Comparison of ENCODE assay signal across 7 cellular contexts in the genomic region with DNA sequence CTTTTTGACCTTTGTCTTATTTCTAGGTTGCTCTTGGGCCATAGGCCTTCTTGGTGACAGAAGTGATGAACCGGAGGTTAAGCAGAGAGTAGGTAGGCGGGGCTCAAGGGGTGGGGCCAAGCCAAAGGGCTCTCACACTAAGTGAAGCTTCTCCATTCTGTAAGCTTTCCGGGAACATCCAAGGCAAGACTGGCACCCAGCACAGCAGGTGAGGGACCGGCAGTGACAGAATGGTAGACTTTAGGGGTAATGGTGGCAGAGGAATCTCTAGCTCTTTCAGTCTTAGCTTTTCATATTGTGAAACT. TPM values are rescaled to one million over a fixed set of nuclear protein-coding genes. Genes with fewer than 3 reads are reported as not detected.
DNase-seq lines count a peak whose midpoint lies in the region; ATAC-seq and TF ChIP-seq lines count a peak whose summit lies in the region.

A gene (plus strand): TSS at position 135 of the 305 bp plus-strand sequence. CDS start 2,049 bp downstream, outside the sequence.

- no peaks in the 10 kb centered on the region for H3K27me3 Mint-ChIP-seq in activated CD4-positive, alpha-beta T cell treated with anti-CD3 and anti-CD28 coated beads, Interleukin-2, amount 10 ng/mL, durations not matched to agents 7 days and 5 days
- H3K27me3 Mint-ChIP-seq in mesothelial cell of epicardium (ENCODE audit: low read depth) = no peaks in the 10 kb centered on the region

- H3K4me3 ChIP-seq in Jurkat, Clone E6-1 (ENCODE audit: low read length) = peak within 1 kb of the TSS; percentile 40

- H3K27ac Mint-ChIP-seq in activated CD4-positive, alpha-beta T cell treated with anti-CD3 and anti-CD28 coated beads, Interleukin-2, amount 10 ng/mL, durations not matched to agents 7 days and 5 days = peak within 1 kb of the TSS; percentile 97
- H3K27ac Mint-ChIP-seq in mesothelial cell of epicardium = no peak within 1 kb of the TSS

- CTCF ChIA-PET in activated CD4-positive, alpha-beta T cell treated with anti-CD3 and anti-CD28 coated beads, Interleukin-2, amount 10 ng/mL, durations not matched to agents 7 days and 5 days (lab: Charles Lee) = interaction anchor here (0.6 to 6.0 kb wide), 28 partner anchors 9 to 757 kb away, joined by 3 to 47 read pairs (median 4); a partner anchor contains a TSS

- no peaks in the 10 kb centered on the region for H3K9me3 Mint-ChIP-seq in activated CD4-positive, alpha-beta T cell treated with anti-CD3 and anti-CD28 coated beads, Interleukin-2, amount 10 ng/mL, durations not matched to agents 7 days and 5 days
- no peaks in the 10 kb centered on the region for H3K9me3 Mint-ChIP-seq in mesothelial cell of epicardium

- peak; percentile 41 for DNase-seq in Jurkat, Clone E6-1 (ENCODE audit: low read depth, low spot score)
- peak; percentile 87 for DNase-seq in activated CD4-positive, alpha-beta T cell treated with anti-CD3 and anti-CD28 coated beads, Interleukin-2, amount 10 ng/mL, durations not matched to agents 7 days and 5 days
- DNase-seq in erythroblast (lab: John Stamatoyannopoulos, UW) = peak; percentile 42 to 63
- DNase-seq in stimulated activated CD4-positive, alpha-beta T cell treated with anti-CD3 and anti-CD28 coated beads, Interleukin-15, amount 100 ng/mL, for 24 hours = peak; percentile 93
- no peak for DNase-seq in NCI-H2029 treated with DMSO at 0.1 percent for 48 hours (lab: John Stamatoyannopoulos, UW)
- DNase-seq in mesothelial cell of epicardium (ENCODE audit: low spot score in 2 of 2, unreplicated experiment in 2 of 2) = no peak

- ATAC-seq in GM19463 (IDR thresholded peaks at IDR 0.05; ENCODE audit: unreplicated experiment) = peak; percentile 76

- H3K4me1 Mint-ChIP-seq in activated CD4-positive, alpha-beta T cell treated with anti-CD3 and anti-CD28 coated beads, Interleukin-2, amount 10 ng/mL, durations not matched to agents 7 days and 5 days = peaks cover 57% of the 10 kb centered on the region
- no peaks in the 10 kb centered on the region for H3K4me1 Mint-ChIP-seq in mesothelial cell of epicardium

- H3K36me3 Mint-ChIP-seq in activated CD4-positive, alpha-beta T cell treated with anti-CD3 and anti-CD28 coated beads, Interleukin-2, amount 10 ng/mL, durations not matched to agents 7 days and 5 days (ENCODE audit: low read depth) = peaks cover 45% of the 10 kb centered on the region
- H3K36me3 Mint-ChIP-seq in mesothelial cell of epicardium = peaks cover 21% of the 10 kb centered on the region

- POLR2A ChIA-PET in activated CD4-positive, alpha-beta T cell treated with anti-CD3 and anti-CD28 coated beads, Interleukin-2, amount 10 ng/mL, durations not matched to agents 7 days and 5 days (lab: Charles Lee) = interaction anchor here (0.6 to 1.1 kb wide), 3 partner anchors 10 to 57 kb away, joined by 3 to 5 read pairs (median 3); no protein-coding TSS in a partner anchor

- peak within 1 kb of the TSS; percentile 99 for H3K4me3 Mint-ChIP-seq in activated CD4-positive, alpha-beta T cell treated with anti-CD3 and anti-CD28 coated beads, Interleukin-2, amount 10 ng/mL, durations not matched to agents 7 days and 5 days
- no peak within 1 kb of the TSS for H3K4me3 Mint-ChIP-seq in mesothelial cell of epicardium

- no peak for TF ChIP-seq CTCF in mesothelial cell of epicardium (IDR thresholded peaks at IDR 0.05; ENCODE audit: unreplicated experiment)

- peak; percentile 13 for TF ChIP-seq POLR2A in erythroblast (IDR thresholded peaks at IDR 0.05; ENCODE audit: low read length)

RNA-seq across cellular contexts. Expression of the gene that starts here (rescaled TPM):
- not detected for polyA plus RNA-seq in Jurkat, Clone E6-1 (2012; ENCODE audit: insufficient read depth, insufficient read length)
- 10 to 100 TPM; 33.7 to 38.4 TPM for total RNA-seq in activated CD4-positive, alpha-beta T cell treated with anti-CD3 and anti-CD28 coated beads, Interleukin-2, amount 10 ng/mL, durations not matched to agents 7 days and 5 days
- not detected in 3 replicates for total RNA-seq in mesothelial cell of epicardium

Comparison
In these comparisons a context has a peak if more than half of its experiments do, and no peak if none do; other contexts are left out.
1. RNA of the gene that starts here (total RNA-seq): 33.7 to 38.4 TPM in activated CD4-positive, alpha-beta T cell treated with anti-CD3 and anti-CD28 coated beads, Interleukin-2, amount 10 ng/mL, durations not matched to agents 7 days and 5 days; not detected in mesothelial cell of epicardium; every median in the first group is over 10 times any median in the second.
2. DNase-seq: peak in Jurkat, Clone E6-1 (single experiment), activated CD4-positive, alpha-beta T cell treated with anti-CD3 and anti-CD28 coated beads, Interleukin-2, amount 10 ng/mL, durations not matched to agents 7 days and 5 days (single experiment), erythroblast (2 of 2) and stimulated activated CD4-positive, alpha-beta T cell treated with anti-CD3 and anti-CD28 coated beads, Interleukin-15, amount 100 ng/mL, for 24 hours (single experiment); none in NCI-H2029 treated with DMSO at 0.1 percent for 48 hours (single experiment) and mesothelial cell of epicardium (0 of 2).